28 cellular contexts compared by ENCODE assay signal in the genomic region with DNA sequence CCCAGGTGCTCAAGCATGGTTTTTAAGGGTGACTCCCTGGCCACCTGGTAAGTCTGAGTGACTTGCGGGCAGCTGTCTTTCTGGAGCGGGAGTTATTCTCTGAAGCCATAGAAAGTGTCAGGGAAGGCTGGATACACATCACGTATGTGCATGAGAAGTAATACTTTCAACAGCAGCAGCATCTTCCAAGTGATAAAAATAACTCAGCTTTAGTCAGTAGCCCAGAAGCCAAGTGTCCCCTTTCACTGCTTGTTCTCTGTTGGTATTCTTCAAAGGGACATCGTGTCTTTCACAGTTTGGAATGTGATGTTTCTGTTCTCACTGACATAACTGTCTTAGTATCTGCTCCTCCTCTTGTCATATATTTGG.
A peak's percentile ranks its signal among the peaks of the same experiment; 100 is the strongest.
DNase-seq lines count a peak whose midpoint lies in the region; ATAC-seq, FAIRE-seq and TF ChIP-seq lines count a peak whose summit lies in the region.
"Had no signal": no experiment of that assay in that cellular context is flagged by ENCODE, and none has a peak within 500 bp of the region (broad histone marks: within the 10 kb centered on the region; RNA-seq: fewer than 3 reads in every experiment).

No MANE protein-coding gene starts in this region.

- FAIRE-seq in astrocyte (lab: Jason Lieb, UNC) = no peak

- no peak for TF ChIP-seq EP300 in suprapubic skin (IDR thresholded peaks at IDR 0.05)

- intact Hi-C loops in Right ventricle myocardium superior (cut with DNase I) = no loop called here

- no peaks in the 10 kb centered on the region for H3K27me3 Mint-ChIP-seq in astrocyte (ENCODE audit: low read depth, unreplicated experiment)
- H3K27me3 Mint-ChIP-seq: activated CD4-positive, alpha-beta memory T cell treated with anti-CD3 and anti-CD28 coated beads, Interleukin-2, amount 10 ng/mL, durations not matched to agents 7 days and 5 days; type B pancreatic cell had no signal

- H3K79me2 ChIP-seq in astrocyte (ENCODE audit: insufficient read depth, low read length) = no peaks in the 10 kb centered on the region

- H3K4me1 ChIP-seq in astrocyte (ENCODE audit: insufficient read depth, low read length) (peaks cover 22% of the 10 kb centered on the region), suprapubic skin (peaks cover 33% of the 10 kb centered on the region)
- H3K4me1 ChIP-seq: BLaER1, Caco-2, colonic mucosa, stomach had no signal

- peaks cover 3% of the 10 kb centered on the region for H3K36me3 Mint-ChIP-seq in astrocyte (ENCODE audit: low read depth, unreplicated experiment)
- H3K36me3 Mint-ChIP-seq: activated naive CD8-positive, alpha-beta T cell; naive B cell had no signal

- H3K9me3 Mint-ChIP-seq in astrocyte (ENCODE audit: unreplicated experiment) = no peaks in the 10 kb centered on the region
- H3K9me3 Mint-ChIP-seq: activated CD4-positive, alpha-beta memory T cell treated with anti-CD3 and anti-CD28 coated beads, Interleukin-2, amount 10 ng/mL, durations not matched to agents 7 days and 5 days; type B pancreatic cell had no signal

- no peaks in the 10 kb centered on the region for H4K20me1 ChIP-seq in astrocyte (ENCODE audit: insufficient read depth, low read length)
- H4K20me1 ChIP-seq: BLaER1 had no signal

- no peak overlapping the region for H3K4me3 Mint-ChIP-seq in astrocyte (ENCODE audit: unreplicated experiment)
- H3K4me3 Mint-ChIP-seq: activated CD4-positive, alpha-beta memory T cell treated with anti-CD3 and anti-CD28 coated beads, Interleukin-2, amount 10 ng/mL, durations not matched to agents 7 days and 5 days; activated naive CD8-positive, alpha-beta T cell; effector memory CD8-positive, alpha-beta T cell; naive B cell; type B pancreatic cell had no signal

- no peak overlapping the region for H3K9ac ChIP-seq in astrocyte (ENCODE audit: low read length)
- H3K9ac ChIP-seq: BLaER1 had no signal

- ATAC-seq in Right ventricle myocardium superior (ENCODE audit: poor library complexity) (peak; percentile 79), HG03442 (IDR thresholded peaks at IDR 0.05; ENCODE audit: unreplicated experiment) (no peak)
- ATAC-seq: effector memory CD8-positive, alpha-beta T cell; left colon had no signal

- WGBS in suprapubic skin = 71% methylated on average over 4 of the region's 4 CpGs

- no peaks in the 10 kb centered on the region for H3K9me3 ChIP-seq in astrocyte (ENCODE audit: insufficient read depth, low read depth, low read length)
- H3K9me3 ChIP-seq in suprapubic skin = no peaks in the 10 kb centered on the region
- H3K9me3 ChIP-seq: BLaER1, Caco-2, colonic mucosa, stomach had no signal

- peak overlapping the region; percentile 20 for H3K4me2 ChIP-seq in astrocyte (ENCODE audit: low read length)
- H3K4me2 ChIP-seq: BLaER1 had no signal

- H3K4me1 Mint-ChIP-seq in astrocyte (ENCODE audit: low read depth, unreplicated experiment) = peaks cover 14% of the 10 kb centered on the region
- H3K4me1 Mint-ChIP-seq: activated CD4-positive, alpha-beta memory T cell treated with anti-CD3 and anti-CD28 coated beads, Interleukin-2, amount 10 ng/mL, durations not matched to agents 7 days and 5 days; naive B cell had no signal

- DNase-seq in astrocyte (ENCODE audit: low read depth) = no peak
- no peak for DNase-seq in Right ventricle myocardium superior
- peak; percentile 13 for DNase-seq in myocyte (ENCODE audit: low read depth)
- no peak for DNase-seq in suprapubic skin (ENCODE audit: low spot score in 2 of 2)
- no peak for DNase-seq in MV-4-11 (lab: John Stamatoyannopoulos, UW)
- no peak for DNase-seq in Kasumi-1 (lab: John Stamatoyannopoulos, UW)
- DNase-seq: activated CD4-positive, alpha-beta memory T cell treated with anti-CD3 and anti-CD28 coated beads, Interleukin-2, amount 10 ng/mL, durations not matched to agents 7 days and 5 days; activated CD4-positive, alpha-beta T cell treated with anti-CD3 and anti-CD28 coated beads for 1 hour; Caco-2; colonic mucosa; DMS79; effector memory CD8-positive, alpha-beta T cell; erythroblast; GDM1; H7; Karpas-422; left colon; mesendoderm; naive B cell; NCI-H1048; NCI-H187; NCI-H524 treated with DMSO at 0.1 percent for 48 hours; stimulated activated CD4-positive, alpha-beta T cell treated with anti-CD3 and anti-CD28 coated beads, Interleukin-2, amount 100 ng/mL, for 24 hours; stomach had no signal

- H3K4me3 ChIP-seq in astrocyte (ENCODE audit: insufficient read depth, low read depth, low read length) = no peak overlapping the region
- no peak overlapping the region for H3K4me3 ChIP-seq in suprapubic skin
- H3K4me3 ChIP-seq: BLaER1, colonic mucosa, stomach had no signal

- H2AFZ ChIP-seq in astrocyte (ENCODE audit: low read depth, low read length) = no peak overlapping the region

- TF ChIP-seq CTCF in astrocyte (IDR thresholded peaks at IDR 0.05; ENCODE audit: insufficient read depth, low read depth, low read length) = no peak
- no peak for TF ChIP-seq CTCF in suprapubic skin (IDR thresholded peaks at IDR 0.05)

- H3K27ac Mint-ChIP-seq in astrocyte (ENCODE audit: unreplicated experiment) = no peak overlapping the region
- H3K27ac Mint-ChIP-seq: activated CD4-positive, alpha-beta memory T cell treated with anti-CD3 and anti-CD28 coated beads, Interleukin-2, amount 10 ng/mL, durations not matched to agents 7 days and 5 days; activated naive CD8-positive, alpha-beta T cell; effector memory CD8-positive, alpha-beta T cell; naive B cell; type B pancreatic cell had no signal

- H3K27ac ChIP-seq in astrocyte (ENCODE audit: low read depth, low read length) (peak overlapping the region; percentile 4), suprapubic skin (peak overlapping the region; percentile 21)
- H3K27ac ChIP-seq: BLaER1, colonic mucosa, stomach had no signal

- no peak for TF ChIP-seq POLR2A in suprapubic skin (IDR thresholded peaks at IDR 0.05)

- H3K27me3 ChIP-seq in astrocyte (ENCODE audit: insufficient read depth, low read length) (no peaks in the 10 kb centered on the region), suprapubic skin (no peaks in the 10 kb centered on the region)
- H3K27me3 ChIP-seq: BLaER1, colonic mucosa, stomach had no signal

- H3K36me3 ChIP-seq in astrocyte (ENCODE audit: insufficient read depth, low read length) (no peaks in the 10 kb centered on the region), suprapubic skin (no peaks in the 10 kb centered on the region)
- H3K36me3 ChIP-seq: BLaER1, colonic mucosa, stomach had no signal
